8 cellular contexts compared by ENCODE assay signal in the genomic region with DNA sequence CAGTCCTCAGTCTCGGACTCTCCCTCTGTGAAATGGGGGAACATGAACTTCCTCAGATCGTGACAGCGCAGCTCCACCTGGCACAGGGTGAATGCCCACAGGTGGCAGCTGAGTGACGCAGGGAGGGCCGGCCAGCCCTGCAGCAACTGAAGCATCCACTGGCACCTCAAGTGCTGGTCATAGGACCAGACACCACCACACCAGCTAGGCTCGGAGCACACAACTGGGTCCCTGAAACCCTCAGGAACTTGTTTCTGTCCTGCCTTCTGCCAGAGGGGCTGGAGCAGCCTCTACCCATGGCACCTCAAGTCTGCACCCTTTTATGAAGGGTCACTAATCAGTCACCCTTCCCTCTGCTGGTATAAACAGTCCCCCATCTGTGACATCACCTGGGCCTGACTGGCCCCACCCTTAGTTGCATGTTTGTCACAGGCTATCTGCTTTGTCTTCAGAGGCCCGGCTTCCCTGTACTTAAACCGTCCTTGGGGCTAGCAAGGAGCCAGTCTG. TPM values are rescaled to one million over a fixed set of nuclear protein-coding genes. Genes with fewer than 3 reads are reported as not detected.
DNase-seq lines count a peak whose midpoint lies in the region; ATAC-seq and TF ChIP-seq lines count a peak whose summit lies in the region.

No MANE protein-coding gene starts in this region.

- H3K4me1 ChIP-seq in RWPE2 (ENCODE audit: insufficient read depth, poor library complexity, severe bottlenecking) (peaks cover 31% of the 10 kb centered on the region), lower lobe of right lung (peaks cover 100% of the 10 kb centered on the region)

- no peak overlapping the region for H3K4me3 ChIP-seq in RWPE2 (ENCODE audit: severe bottlenecking)
- no peak overlapping the region for H3K4me3 ChIP-seq in lower lobe of right lung

- H3K27me3 ChIP-seq in CD4-positive, alpha-beta T cell (ENCODE audit: control insufficient read depth, insufficient read depth, low read length) = no peaks in the 10 kb centered on the region
- H3K27me3 ChIP-seq in RWPE2 (ENCODE audit: insufficient read depth, poor library complexity, severe bottlenecking) (no peaks in the 10 kb centered on the region), lower lobe of right lung (ENCODE audit: low read depth) (no peaks in the 10 kb centered on the region)

- no peaks in the 10 kb centered on the region for H3K9me3 Mint-ChIP-seq in CD4-positive, alpha-beta T cell

- ATAC-seq in CD4-positive, alpha-beta T cell (ENCODE audit: poor library complexity) = no peak
- ATAC-seq in RWPE2 (ENCODE audit: low read depth) (no peak), lower lobe of right lung (no peak), GM18498 (IDR thresholded peaks at IDR 0.05; ENCODE audit: unreplicated experiment) (no peak)

- H3K36me3 ChIP-seq in RWPE2 (ENCODE audit: low read depth) = peaks cover 33% of the 10 kb centered on the region
- peaks cover 21% of the 10 kb centered on the region for H3K36me3 ChIP-seq in lower lobe of right lung

- no peaks in the 10 kb centered on the region for H3K27me3 Mint-ChIP-seq in CD4-positive, alpha-beta T cell

- CTCF ChIA-PET in CD4-positive, alpha-beta T cell (lab: Charles Lee) = interaction anchor here (1.5 to 12.7 kb wide), 6 partner anchors 10 to 42 kb away, joined by 4 to 136 read pairs (median 7); a partner anchor contains a TSS

- peak overlapping the region; percentile 81 for H3K27ac Mint-ChIP-seq in CD4-positive, alpha-beta T cell

- no peak for DNase-seq in CD4-positive, alpha-beta T cell
- DNase-seq in RWPE2 (ENCODE audit: low spot score) = no peak
- DNase-seq in lower lobe of right lung = no peak
- DNase-seq in NCI-H345 (lab: John Stamatoyannopoulos, UW) = no peak
- no peak for DNase-seq in NCI-H1436 treated with DMSO at 0.1 percent for 48 hours (lab: John Stamatoyannopoulos, UW)
- no peak for DNase-seq in NCI-H2029 (lab: John Stamatoyannopoulos, UW)

- H3K4me1 Mint-ChIP-seq in CD4-positive, alpha-beta T cell (ENCODE audit: low read depth) = peaks cover 93% of the 10 kb centered on the region

- POLR2A ChIA-PET in CD4-positive, alpha-beta T cell (lab: Charles Lee) = interaction anchor here (0.7 to 27.2 kb wide), 5 partner anchors 12 to 245 kb away, joined by 3 to 767 read pairs (median 3); a partner anchor contains a TSS

- peak; percentile 49 for TF ChIP-seq POLR2A in GM19193 (IDR thresholded peaks at IDR 0.05; ENCODE audit: extremely low read depth, insufficient read depth, insufficient read length)

- no peak for TF ChIP-seq CTCF in CD4-positive, alpha-beta T cell (IDR thresholded peaks at IDR 0.05)
- TF ChIP-seq CTCF in RWPE2 (IDR thresholded peaks at IDR 0.05; ENCODE audit: poor library complexity, severe bottlenecking) (no peak), lower lobe of right lung (IDR thresholded peaks at IDR 0.05) (no peak)

- intact Hi-C loops in CD4-positive, alpha-beta T cell (cut with DNase I, micrococcal nuclease) = loop anchor here in 1 of 2 experiments (1.0 kb wide), 1 partner anchor 7 kb away; no protein-coding TSS in a partner anchor
- intact Hi-C loops in lower lobe of right lung (cut with DNase I) = no loop called here

- H3K36me3 Mint-ChIP-seq in CD4-positive, alpha-beta T cell (ENCODE audit: low read depth) = peaks cover 58% of the 10 kb centered on the region

- H3K4me3 Mint-ChIP-seq in CD4-positive, alpha-beta T cell = peak overlapping the region; percentile 65

- peak overlapping the region; percentile 76 for H3K27ac ChIP-seq in CD4-positive, alpha-beta T cell (ENCODE audit: low read depth, low read length)
- H3K27ac ChIP-seq in RWPE2 (ENCODE audit: poor library complexity, severe bottlenecking) = peak overlapping the region; percentile 99
- peak overlapping the region; percentile 84 for H3K27ac ChIP-seq in lower lobe of right lung

- H3K9me3 ChIP-seq in CD4-positive, alpha-beta T cell (ENCODE audit: control insufficient read depth, low read length) = no peaks in the 10 kb centered on the region
- no peaks in the 10 kb centered on the region for H3K9me3 ChIP-seq in RWPE2 (ENCODE audit: severe bottlenecking)
- no peaks in the 10 kb centered on the region for H3K9me3 ChIP-seq in lower lobe of right lung

RNA-seq across cellular contexts. Expression of a gene that starts 7.4 kb away (rescaled TPM):
- 1 to 10 TPM; 6.9 to 9.7 TPM for total RNA-seq in CD4-positive, alpha-beta T cell
- total RNA-seq in lower lobe of right lung = 16.3 TPM

RNA-seq across cellular contexts. Expression of a gene that starts 26.5 kb away (rescaled TPM):
- 100 to 1,000 TPM; 132 to 139 TPM for total RNA-seq in CD4-positive, alpha-beta T cell
- total RNA-seq in lower lobe of right lung = 73.4 TPM

RNA-seq across cellular contexts. Expression of a gene that starts 41.5 kb away (rescaled TPM):
- total RNA-seq in CD4-positive, alpha-beta T cell = 10 to 100 TPM; 16.4 to 17.7 TPM
- 22.7 TPM for total RNA-seq in lower lobe of right lung

RNA-seq across cellular contexts. Expression of a gene that starts 48.9 kb away (rescaled TPM):
- 10 to 100 TPM; 71.9 to 74.1 TPM for total RNA-seq in CD4-positive, alpha-beta T cell
- 29.1 TPM for total RNA-seq in lower lobe of right lung
